ENCODE assay signal across 8 cellular contexts in the genomic region with DNA sequence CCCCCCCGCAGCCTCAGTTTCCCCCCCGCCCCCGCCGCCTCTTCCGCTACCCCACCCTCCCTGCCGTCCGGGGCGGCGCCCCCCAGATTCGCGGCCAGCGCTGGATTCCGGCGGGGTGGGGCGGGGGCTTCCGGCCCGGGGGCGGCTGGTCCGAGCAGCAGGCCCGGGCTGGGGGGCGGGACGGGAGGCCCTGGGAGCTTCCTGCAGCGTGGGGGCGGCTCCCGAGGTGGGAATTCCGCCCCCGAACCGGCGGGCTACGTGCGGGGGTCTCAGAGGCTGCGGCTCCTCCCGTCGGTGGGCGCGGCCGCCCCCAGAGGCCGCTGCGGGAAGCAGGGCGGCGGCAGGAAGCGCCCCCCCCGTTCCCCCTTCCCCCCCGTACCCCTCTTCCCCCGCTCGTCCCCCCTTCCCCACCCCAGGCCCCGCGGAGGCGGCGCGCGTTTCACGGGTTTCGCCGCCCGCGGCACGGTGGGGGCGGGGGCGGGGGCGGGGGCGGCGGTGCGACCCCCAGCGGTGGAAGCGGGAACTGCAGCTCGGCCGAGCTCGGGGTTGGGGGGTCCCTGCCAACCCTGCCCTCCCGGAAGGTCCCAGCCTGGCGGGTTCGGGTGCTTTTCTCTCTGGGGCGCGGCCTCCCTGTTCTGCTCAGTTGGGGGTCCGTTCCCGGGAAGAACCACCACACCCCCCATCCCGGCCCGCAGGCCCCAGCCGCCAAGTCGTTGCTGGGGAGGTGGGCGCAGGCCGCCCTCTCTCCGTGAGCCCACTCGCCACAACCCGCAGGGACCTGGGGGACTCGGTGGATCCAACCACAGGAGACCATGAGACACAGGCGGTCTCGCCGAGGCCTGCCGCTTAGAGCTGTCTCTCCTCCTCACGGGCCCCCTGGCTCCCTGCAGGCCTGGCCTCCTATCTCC.
A peak's percentile ranks its signal among the peaks of the same experiment; 100 is the strongest.
DNase-seq lines count a peak whose midpoint lies in the region; ATAC-seq, FAIRE-seq and TF ChIP-seq lines count a peak whose summit lies in the region.

No MANE protein-coding gene starts in this region.

- H3K36me3 ChIP-seq in astrocyte (ENCODE audit: insufficient read depth, low read length), result no peaks in the 10 kb centered on the region
- H3K36me3 ChIP-seq in iPS-15b (ENCODE audit: control insufficient read depth, insufficient read depth, low read length), result no peaks in the 10 kb centered on the region

- FAIRE-seq in astrocyte (lab: Jason Lieb, UNC), result no peak

- H3K27ac ChIP-seq in AG04450 (ENCODE audit: low read depth, low read length), result peak overlapping the region; percentile 47
- H3K27ac ChIP-seq in astrocyte (ENCODE audit: low read depth, low read length), result peak overlapping the region; percentile 33

- peaks cover 12% of the 10 kb centered on the region for H3K4me1 ChIP-seq in astrocyte (ENCODE audit: insufficient read depth, low read length)
- no peaks in the 10 kb centered on the region for H3K4me1 ChIP-seq in iPS-15b (ENCODE audit: control insufficient read depth, insufficient read depth, low read length)

- POLR2A ChIA-PET in AG04450 (lab: Yijun Ruan, JAX), result interaction anchor here (0.6 to 1.5 kb wide), 4 partner anchors 86 to 89 kb away, joined by 3 to 7 read pairs (median 6); no protein-coding TSS in a partner anchor

- H3K79me2 ChIP-seq in astrocyte (ENCODE audit: insufficient read depth, low read length), result peaks cover 9% of the 10 kb centered on the region

- no peaks in the 10 kb centered on the region for H3K9me3 Mint-ChIP-seq in astrocyte (ENCODE audit: unreplicated experiment)

- H3K9ac ChIP-seq in astrocyte (ENCODE audit: low read length) (peak overlapping the region; percentile 54), iPS-15b (ENCODE audit: low read depth, low read length) (peak overlapping the region; percentile 65)

- no peaks in the 10 kb centered on the region for H3K36me3 Mint-ChIP-seq in astrocyte (ENCODE audit: low read depth, unreplicated experiment)

- H3K4me3 ChIP-seq in AG04450 (ENCODE audit: low read depth, low read length) (peak overlapping the region; percentile 52), astrocyte (ENCODE audit: insufficient read depth, low read depth, low read length) (no peak overlapping the region), iPS-15b (ENCODE audit: low read depth, low read length) (no peak overlapping the region)

- H3K27ac Mint-ChIP-seq in astrocyte (ENCODE audit: unreplicated experiment), result no peak overlapping the region

- H3K4me1 Mint-ChIP-seq in astrocyte (ENCODE audit: low read depth, unreplicated experiment), result peaks cover 4% of the 10 kb centered on the region

- no peaks in the 10 kb centered on the region for H3K27me3 Mint-ChIP-seq in astrocyte (ENCODE audit: low read depth, unreplicated experiment)

- no peak for ATAC-seq in GM21526 (IDR thresholded peaks at IDR 0.05; ENCODE audit: low FRiP score, unreplicated experiment)

- H3K27me3 ChIP-seq in AG04450 (ENCODE audit: control insufficient read depth, insufficient read depth, low read length) (no peaks in the 10 kb centered on the region), astrocyte (ENCODE audit: insufficient read depth, low read length) (no peaks in the 10 kb centered on the region), iPS-15b (ENCODE audit: control insufficient read depth, insufficient read depth, low read length) (no peaks in the 10 kb centered on the region)

- H3K4me2 ChIP-seq in astrocyte (ENCODE audit: low read length), result peak overlapping the region; percentile 81

- TF ChIP-seq CTCF in AG04450 (IDR thresholded peaks at IDR 0.05; ENCODE audit: low read depth, low read length) (peak; percentile 55), astrocyte (IDR thresholded peaks at IDR 0.05; ENCODE audit: insufficient read depth, low read depth, low read length) (peak; percentile 11)

- peaks cover 10% of the 10 kb centered on the region for H4K20me1 ChIP-seq in astrocyte (ENCODE audit: insufficient read depth, low read length)

- no peak for DNase-seq in AG04450 (ENCODE audit: low read depth, low spot score)
- DNase-seq in HCEC 1CT, result peak; percentile 41
- peak; percentile 28 to 71 (median 53) for DNase-seq in T-helper 1 cell
- no peak for DNase-seq in astrocyte (ENCODE audit: low read depth)
- peak in 3 of 4 experiments; percentile 17 to 48 (median 25) for DNase-seq in stimulated activated CD4-positive, alpha-beta T cell treated with anti-CD3 and anti-CD28 coated beads, Interleukin-1b, Interleukin-23, amount 100 ng/mL, for 24 hours (ENCODE audit: low read depth in 4 of 4, low spot score in 1 of 4)
- no peak for DNase-seq in A172 (ENCODE audit: low spot score)

- H3K4me3 Mint-ChIP-seq in astrocyte (ENCODE audit: unreplicated experiment), result no peak overlapping the region

- H2AFZ ChIP-seq in astrocyte (ENCODE audit: low read depth, low read length), result no peak overlapping the region

- H3K9me3 ChIP-seq in AG04450 (ENCODE audit: control insufficient read depth, insufficient read depth, low read length), result no peaks in the 10 kb centered on the region; the same call in 1 of the 2 replicates
- H3K9me3 ChIP-seq in astrocyte (ENCODE audit: insufficient read depth, low read depth, low read length), result no peaks in the 10 kb centered on the region
- no peaks in the 10 kb centered on the region for H3K9me3 ChIP-seq in iPS-15b (ENCODE audit: control insufficient read depth, insufficient read depth, low read length)

- CTCF ChIA-PET in AG04450 (lab: Charles Lee), result interaction anchor here (0.5 to 3.4 kb wide), 16 partner anchors 8 to 126 kb away, joined by 3 to 12 read pairs (median 3); partner anchors contain the start of gene FAAP20

Comparison
In these comparisons a context has a peak if more than half of its experiments do, and no peak if none do; other contexts are left out.
1. DNase-seq: peak in HCEC 1CT (single experiment), T-helper 1 cell (5 of 5) and stimulated activated CD4-positive, alpha-beta T cell treated with anti-CD3 and anti-CD28 coated beads, Interleukin-1b, Interleukin-23, amount 100 ng/mL, for 24 hours (3 of 4); none in AG04450 (single experiment), astrocyte (single experiment) and A172 (single experiment).